Comparison of ENCODE assay signal across 1 cellular context in the genomic region with DNA sequence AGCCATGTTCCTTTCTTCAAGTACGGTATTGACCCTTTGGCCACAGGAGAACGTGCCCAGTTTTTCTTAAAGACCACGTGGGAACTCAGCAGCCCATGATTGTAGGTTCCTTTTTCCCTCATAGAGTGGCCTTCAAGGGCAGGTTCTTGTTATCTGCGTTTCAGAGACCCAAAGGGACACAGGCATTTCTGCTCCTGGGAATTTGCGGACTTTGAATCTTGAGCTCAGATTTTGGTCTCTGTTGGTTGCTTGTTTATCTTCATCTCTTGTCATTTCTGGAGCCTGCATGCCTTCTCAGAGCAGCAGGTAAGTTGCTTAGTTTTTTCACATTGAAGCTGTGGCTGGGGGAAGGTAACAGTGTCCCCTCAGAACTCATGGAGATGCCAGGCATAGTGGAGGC.
TF ChIP-seq lines count a peak whose summit lies in the region.

No MANE protein-coding gene starts in this region.

TF ChIP-seq in GM23338, 12 proteins besides CTCF, POLR2A, EP300 and RAD21:
- TF ChIP-seq NANOG (IDR thresholded peaks at IDR 0.05; ENCODE audit: borderline replicate concordance) (no peak), EZH2phosphoT487 (IDR thresholded peaks at IDR 0.05; ENCODE audit: unreplicated experiment) (no peak), EZH2 (IDR thresholded peaks at IDR 0.05; ENCODE audit: low read depth, unreplicated experiment) (no peak), JUNB (IDR thresholded peaks at IDR 0.05; ENCODE audit: unreplicated experiment) (no peak), ZNF331 (CRISPR knock-in tag; IDR thresholded peaks at IDR 0.05; ENCODE audit: low read depth) (no peak), ZNF114 (CRISPR knock-in tag; IDR thresholded peaks at IDR 0.05) (no peak), STAT1 (IDR thresholded peaks at IDR 0.05; ENCODE audit: unreplicated experiment) (no peak), CREB1 (CRISPR knock-in tag; IDR thresholded peaks at IDR 0.05; ENCODE audit: low read depth) (no peak)
- TF ChIP-seq, protein P1, sequence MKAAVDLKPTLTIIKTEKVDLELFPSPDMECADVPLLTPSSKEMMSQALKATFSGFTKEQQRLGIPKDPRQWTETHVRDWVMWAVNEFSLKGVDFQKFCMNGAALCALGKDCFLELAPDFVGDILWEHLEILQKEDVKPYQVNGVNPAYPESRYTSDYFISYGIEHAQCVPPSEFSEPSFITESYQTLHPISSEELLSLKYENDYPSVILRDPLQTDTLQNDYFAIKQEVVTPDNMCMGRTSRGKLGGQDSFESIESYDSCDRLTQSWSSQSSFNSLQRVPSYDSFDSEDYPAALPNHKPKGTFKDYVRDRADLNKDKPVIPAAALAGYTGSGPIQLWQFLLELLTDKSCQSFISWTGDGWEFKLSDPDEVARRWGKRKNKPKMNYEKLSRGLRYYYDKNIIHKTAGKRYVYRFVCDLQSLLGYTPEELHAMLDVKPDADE (IDR thresholded peaks at IDR 0.05): no peak
- TF ChIP-seq, protein P2, sequence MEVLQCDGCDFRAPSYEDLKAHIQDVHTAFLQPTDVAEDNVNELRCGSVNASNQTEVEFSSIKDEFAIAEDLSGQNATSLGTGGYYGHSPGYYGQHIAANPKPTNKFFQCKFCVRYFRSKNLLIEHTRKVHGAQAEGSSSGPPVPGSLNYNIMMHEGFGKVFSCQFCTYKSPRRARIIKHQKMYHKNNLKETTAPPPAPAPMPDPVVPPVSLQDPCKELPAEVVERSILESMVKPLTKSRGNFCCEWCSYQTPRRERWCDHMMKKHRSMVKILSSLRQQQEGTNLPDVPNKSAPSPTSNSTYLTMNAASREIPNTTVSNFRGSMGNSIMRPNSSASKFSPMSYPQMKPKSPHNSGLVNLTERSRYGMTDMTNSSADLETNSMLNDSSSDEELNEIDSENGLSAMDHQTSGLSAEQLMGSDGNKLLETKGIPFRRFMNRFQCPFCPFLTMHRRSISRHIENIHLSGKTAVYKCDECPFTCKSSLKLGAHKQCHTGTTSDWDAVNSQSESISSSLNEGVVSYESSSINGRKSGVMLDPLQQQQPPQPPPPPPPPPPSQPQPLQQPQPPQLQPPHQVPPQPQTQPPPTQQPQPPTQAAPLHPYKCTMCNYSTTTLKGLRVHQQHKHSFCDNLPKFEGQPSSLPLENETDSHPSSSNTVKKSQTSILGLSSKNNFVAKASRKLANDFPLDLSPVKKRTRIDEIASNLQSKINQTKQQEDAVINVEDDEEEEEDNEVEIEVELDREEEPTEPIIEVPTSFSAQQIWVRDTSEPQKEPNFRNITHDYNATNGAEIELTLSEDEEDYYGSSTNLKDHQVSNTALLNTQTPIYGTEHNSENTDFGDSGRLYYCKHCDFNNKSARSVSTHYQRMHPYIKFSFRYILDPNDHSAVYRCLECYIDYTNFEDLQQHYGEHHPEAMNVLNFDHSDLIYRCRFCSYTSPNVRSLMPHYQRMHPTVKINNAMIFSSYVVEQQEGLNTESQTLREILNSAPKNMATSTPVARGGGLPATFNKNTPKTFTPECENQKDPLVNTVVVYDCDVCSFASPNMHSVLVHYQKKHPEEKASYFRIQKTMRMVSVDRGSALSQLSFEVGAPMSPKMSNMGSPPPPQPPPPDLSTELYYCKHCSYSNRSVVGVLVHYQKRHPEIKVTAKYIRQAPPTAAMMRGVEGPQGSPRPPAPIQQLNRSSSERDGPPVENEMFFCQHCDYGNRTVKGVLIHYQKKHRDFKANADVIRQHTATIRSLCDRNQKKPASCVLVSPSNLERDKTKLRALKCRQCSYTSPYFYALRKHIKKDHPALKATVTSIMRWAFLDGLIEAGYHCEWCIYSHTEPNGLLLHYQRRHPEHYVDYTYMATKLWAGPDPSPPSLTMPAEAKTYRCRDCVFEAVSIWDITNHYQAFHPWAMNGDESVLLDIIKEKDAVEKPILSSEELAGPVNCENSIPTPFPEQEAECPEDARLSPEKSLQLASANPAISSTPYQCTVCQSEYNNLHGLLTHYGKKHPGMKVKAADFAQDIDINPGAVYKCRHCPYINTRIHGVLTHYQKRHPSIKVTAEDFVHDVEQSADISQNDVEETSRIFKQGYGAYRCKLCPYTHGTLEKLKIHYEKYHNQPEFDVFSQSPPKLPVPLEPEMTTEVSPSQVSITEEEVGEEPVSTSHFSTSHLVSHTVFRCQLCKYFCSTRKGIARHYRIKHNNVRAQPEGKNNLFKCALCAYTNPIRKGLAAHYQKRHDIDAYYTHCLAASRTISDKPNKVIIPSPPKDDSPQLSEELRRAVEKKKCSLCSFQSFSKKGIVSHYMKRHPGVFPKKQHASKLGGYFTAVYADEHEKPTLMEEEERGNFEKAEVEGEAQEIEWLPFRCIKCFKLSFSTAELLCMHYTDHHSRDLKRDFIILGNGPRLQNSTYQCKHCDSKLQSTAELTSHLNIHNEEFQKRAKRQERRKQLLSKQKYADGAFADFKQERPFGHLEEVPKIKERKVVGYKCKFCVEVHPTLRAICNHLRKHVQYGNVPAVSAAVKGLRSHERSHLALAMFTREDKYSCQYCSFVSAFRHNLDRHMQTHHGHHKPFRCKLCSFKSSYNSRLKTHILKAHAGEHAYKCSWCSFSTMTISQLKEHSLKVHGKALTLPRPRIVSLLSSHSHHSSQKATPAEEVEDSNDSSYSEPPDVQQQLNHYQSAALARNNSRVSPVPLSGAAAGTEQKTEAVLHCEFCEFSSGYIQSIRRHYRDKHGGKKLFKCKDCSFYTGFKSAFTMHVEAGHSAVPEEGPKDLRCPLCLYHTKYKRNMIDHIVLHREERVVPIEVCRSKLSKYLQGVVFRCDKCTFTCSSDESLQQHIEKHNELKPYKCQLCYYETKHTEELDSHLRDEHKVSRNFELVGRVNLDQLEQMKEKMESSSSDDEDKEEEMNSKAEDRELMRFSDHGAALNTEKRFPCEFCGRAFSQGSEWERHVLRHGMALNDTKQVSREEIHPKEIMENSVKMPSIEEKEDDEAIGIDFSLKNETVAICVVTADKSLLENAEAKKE (CRISPR knock-in tag; IDR thresholded peaks at IDR 0.05): no peak
TF ChIP-seq in GM23338: peak in this region for 0.
